In genomic region chr19:46787040-46787330, GRCh38 we compare ENCODE assay signal across 8 cellular contexts. TPM values are rescaled to one million over a fixed set of nuclear protein-coding genes. Genes with fewer than 3 reads are reported as not detected.
DNase-seq lines count a peak whose midpoint lies in the region; ATAC-seq and TF ChIP-seq lines count a peak whose summit lies in the region.

No MANE protein-coding gene starts in this region.

- no peaks in the 10 kb centered on the region for H3K79me2 ChIP-seq in neural cell (replicated peaks; ENCODE audit: insufficient read depth, low read length)

- H3K27ac ChIP-seq in C4-2B (peak overlapping the region; percentile 99), neural cell (ENCODE audit: low read length) (no peak overlapping the region)
- peak overlapping the region; percentile 73 for H3K27ac ChIP-seq in effector memory CD4-positive, alpha-beta T cell (ENCODE audit: insufficient read depth, low read length, poor library complexity, severe bottlenecking)

- H3K4me1 ChIP-seq in effector memory CD4-positive, alpha-beta T cell (ENCODE audit: control insufficient read depth, insufficient read depth, low read length, poor library complexity, severe bottlenecking) = peaks cover 36% of the 10 kb centered on the region

- TF ChIP-seq RAD21 in neural cell (conservative IDR thresholded peaks at IDR 0.05) = no peak

- DNase-seq in MV-4-11 (lab: John Stamatoyannopoulos, UW) = peak; percentile 64
- DNase-seq in effector memory CD4-positive, alpha-beta T cell = no peak
- no peak for DNase-seq in activated CD4-positive, CD25-positive, alpha-beta regulatory T cell treated with anti-CD3 and anti-CD28 coated beads, Interleukin-2, amount 50 U/mL, for 72 hours
- DNase-seq in kidney glomerular epithelial cell (lab: John Stamatoyannopoulos, UW) = no peak

- H3K27me3 ChIP-seq in effector memory CD4-positive, alpha-beta T cell (replicated peaks; ENCODE audit: control insufficient read depth, insufficient read depth, low read length, poor library complexity, severe bottlenecking) = no peaks in the 10 kb centered on the region
- H3K27me3 ChIP-seq in neural cell (ENCODE audit: insufficient read depth, low read depth, low read length) = peaks cover 18% of the 10 kb centered on the region

- no peak overlapping the region for H3K4me2 ChIP-seq in neural cell (ENCODE audit: low read length)

- no peaks in the 10 kb centered on the region for H3K9me2 ChIP-seq in neural cell (ENCODE audit: insufficient read depth, low read length)

- peaks cover 9% of the 10 kb centered on the region for H3K36me3 ChIP-seq in effector memory CD4-positive, alpha-beta T cell (ENCODE audit: control insufficient read depth, insufficient read depth, low read length)
- H3K36me3 ChIP-seq in neural cell (ENCODE audit: insufficient read depth, low read length) = no peaks in the 10 kb centered on the region

- H2AFZ ChIP-seq in neural cell (ENCODE audit: low read depth, low read length) = no peak overlapping the region

- H3K9ac ChIP-seq in neural cell (ENCODE audit: low read length) = peak overlapping the region; percentile 45

- no peak for ATAC-seq in GM18502 (IDR thresholded peaks at IDR 0.05; ENCODE audit: poor library complexity, unreplicated experiment)
- ATAC-seq in HG02610 (IDR thresholded peaks at IDR 0.05; ENCODE audit: unreplicated experiment) = no peak

- H4K20me1 ChIP-seq in neural cell (ENCODE audit: insufficient read depth) = no peaks in the 10 kb centered on the region

- TF ChIP-seq EP300 in neural cell (conservative IDR thresholded peaks at IDR 0.05; ENCODE audit: poor library complexity, severe bottlenecking) = no peak

- peak overlapping the region; percentile 85 for H3K4me3 ChIP-seq in effector memory CD4-positive, alpha-beta T cell (ENCODE audit: insufficient read depth, low read depth, low read length, poor library complexity, severe bottlenecking)
- H3K4me3 ChIP-seq in neural cell (ENCODE audit: low read length) = peak overlapping the region; percentile 67

- no peaks in the 10 kb centered on the region for H3K9me3 ChIP-seq in effector memory CD4-positive, alpha-beta T cell (ENCODE audit: control insufficient read depth, low read length)
- no peaks in the 10 kb centered on the region for H3K9me3 ChIP-seq in neural cell (ENCODE audit: low read length)

- H3F3A ChIP-seq in neural cell (ENCODE audit: insufficient read depth, low read length, poor library complexity, severe bottlenecking) = peaks cover 3% of the 10 kb centered on the region

- TF ChIP-seq CTCF in C4-2B (conservative IDR thresholded peaks at IDR 0.05) (no peak), neural cell (IDR thresholded peaks at IDR 0.05; ENCODE audit: poor library complexity, severe bottlenecking) (no peak)

TF ChIP-seq in neural cell, 6 proteins besides CTCF, POLR2A, EP300 and RAD21:
- no peak for TF ChIP-seq REST (IDR thresholded peaks at IDR 0.05; ENCODE audit: borderline replicate concordance)
- TF ChIP-seq MXI1 (conservative IDR thresholded peaks at IDR 0.05; ENCODE audit: poor library complexity, severe bottlenecking) = no peak
- TF ChIP-seq EZH2 (IDR thresholded peaks at IDR 0.05; ENCODE audit: borderline replicate concordance, insufficient read depth, low read length, poor library complexity, severe bottlenecking) = no peak
- no peak for TF ChIP-seq POLR2AphosphoS5 (IDR thresholded peaks at IDR 0.05)
- TF ChIP-seq SMC3 (conservative IDR thresholded peaks at IDR 0.05; ENCODE audit: poor library complexity) = no peak
- no peak for TF ChIP-seq TAF1 (IDR thresholded peaks at IDR 0.05; ENCODE audit: low read depth)
TF ChIP-seq in neural cell: peak in this region for 0.

RNA-seq across cellular contexts. Expression of gene SLC1A5, which starts 1.4 kb away (rescaled TPM):
- 1.1 and 1.8 TPM in 2 replicates for polyA plus RNA-seq in neural cell
- 0.97 and 1.3 TPM in 2 replicates for polyA minus RNA-seq in neural cell

RNA-seq across cellular contexts. Expression of gene STRN4, which starts 40.7 kb away (rescaled TPM):
- 153 and 203 TPM in 2 replicates for polyA plus RNA-seq in neural cell
- polyA minus RNA-seq in neural cell = 192 and 223 TPM in 2 replicates

RNA-seq across cellular contexts. Expression of gene FKRP, which starts 41.1 kb away (rescaled TPM):
- polyA plus RNA-seq in neural cell = 27.8 and 46.0 TPM in 2 replicates
- polyA minus RNA-seq in neural cell = 37.7 and 55.0 TPM in 2 replicates
